ENCODE assay signal across 8 cellular contexts in genomic region chr15:56918046-56918906, GRCh38.
DNase-seq lines count a peak whose midpoint lies in the region; ATAC-seq and TF ChIP-seq lines count a peak whose summit lies in the region.

TSS of gene TCF12 (plus strand) at chr15:56918644. CDS start at chr15:56919914, 1,270 bp downstream.

- no peaks in the 10 kb centered on the region for H3K27me3 ChIP-seq in mucosa of stomach (ENCODE audit: control insufficient read depth, insufficient read depth, low read length)

- peak; percentile 58; the same call in 1 of the 2 replicates for TF ChIP-seq EP300 in Ishikawa (IDR thresholded peaks at IDR 0.05; ENCODE audit: borderline replicate concordance)

- peak; percentile 68 for TF ChIP-seq POLR2A in erythroblast (IDR thresholded peaks at IDR 0.05; ENCODE audit: low read length)

- peak within 1 kb of the TSS; percentile 94 for H3K9ac ChIP-seq in mucosa of stomach (ENCODE audit: low read length)

- peak; percentile 21; the same call in 1 of the 2 replicates for TF ChIP-seq RAD21 in Ishikawa (IDR thresholded peaks at IDR 0.05; ENCODE audit: low read depth)

- H3K4me3 ChIP-seq in mucosa of stomach (ENCODE audit: low read length) = peak within 1 kb of the TSS; percentile 88

- no peaks in the 10 kb centered on the region for H3K36me3 ChIP-seq in mucosa of stomach (ENCODE audit: control insufficient read depth, insufficient read depth, low read length)

- peaks cover 19% of the 10 kb centered on the region for H3K4me1 ChIP-seq in mucosa of stomach (ENCODE audit: control insufficient read depth, insufficient read depth, low read length)

- peak; percentile 72 for ATAC-seq in GM21529 (IDR thresholded peaks at IDR 0.05; ENCODE audit: unreplicated experiment)

- no peaks in the 10 kb centered on the region for H3K9me3 ChIP-seq in mucosa of stomach (ENCODE audit: control insufficient read depth, low read length)

- DNase-seq in DMS153 treated with DMSO at 0.1 percent for 48 hours (lab: John Stamatoyannopoulos, UW; ENCODE audit: unreplicated experiment) (peak; percentile 5), OCI-M2 (lab: John Stamatoyannopoulos, UW; ENCODE audit: unreplicated experiment) (peak; percentile 66), activated T-cell treated with anti-CD3 and anti-CD28 coated beads for 48 hours (ENCODE audit: low read depth) (peak; percentile 90), erythroblast (lab: John Stamatoyannopoulos, UW) (peak; percentile 98)
- peak; percentile 73 to 76 for DNase-seq in stimulated activated CD8-positive, alpha-beta memory T cell treated with anti-CD3 and anti-CD28 coated beads, Interleukin-7, amount 100 ng/mL, for 1 hour (ENCODE audit: low read depth in 2 of 2)

TF ChIP-seq in Ishikawa, 13 proteins besides CTCF, POLR2A, EP300 and RAD21:
- TF ChIP-seq MAX (IDR thresholded peaks at IDR 0.05) (peak; percentile 92), EGR1 (IDR thresholded peaks at IDR 0.05) (no peak; the same call in 1 of the 2 replicates), ZBTB7A (IDR thresholded peaks at IDR 0.05; ENCODE audit: low read depth) (peak; percentile 86), USF1 (IDR thresholded peaks at IDR 0.05) (no peak), CEBPB (IDR thresholded peaks at IDR 0.05) (peak; percentile 27; the same call in 1 of the 2 replicates), TCF12 (IDR thresholded peaks at IDR 0.05; ENCODE audit: low read depth) (peak; percentile 78), YY1 (IDR thresholded peaks at IDR 0.05; ENCODE audit: low read depth) (peak; percentile 89), CREB1 (IDR thresholded peaks at IDR 0.05; ENCODE audit: low read depth) (no peak), TAF1 (IDR thresholded peaks at IDR 0.05; ENCODE audit: low read depth) (peak; percentile 97), TEAD4 (IDR thresholded peaks at IDR 0.05) (no peak), NFIC (IDR thresholded peaks at IDR 0.05) (peak; percentile 38; the same call in 1 of the 2 replicates), REST (IDR thresholded peaks at IDR 0.05; ENCODE audit: low read depth) (no peak), FOXM1 (IDR thresholded peaks at IDR 0.05; ENCODE audit: borderline replicate concordance, low read depth) (0 out of 2 replicates have a peak, but pooled peaks have one; percentile 49)

Comparison
In these comparisons a context has a peak if more than half of its experiments do, and no peak if none do; other contexts are left out.
1. Peak in every context shown above with its lines: DNase-seq, ATAC-seq and H3K4me3 ChIP-seq.
2. DNase-seq: peak in every context shown above with its lines; median percentile 98 in erythroblast; 90 in activated T-cell treated with anti-CD3 and anti-CD28 coated beads for 48 hours; 74 in stimulated activated CD8-positive, alpha-beta memory T cell treated with anti-CD3 and anti-CD28 coated beads, Interleukin-7, amount 100 ng/mL, for 1 hour; 66 in OCI-M2; 5 in DMS153 treated with DMSO at 0.1 percent for 48 hours.